ENCODE assay signal across 1 cellular context in the genomic region with DNA sequence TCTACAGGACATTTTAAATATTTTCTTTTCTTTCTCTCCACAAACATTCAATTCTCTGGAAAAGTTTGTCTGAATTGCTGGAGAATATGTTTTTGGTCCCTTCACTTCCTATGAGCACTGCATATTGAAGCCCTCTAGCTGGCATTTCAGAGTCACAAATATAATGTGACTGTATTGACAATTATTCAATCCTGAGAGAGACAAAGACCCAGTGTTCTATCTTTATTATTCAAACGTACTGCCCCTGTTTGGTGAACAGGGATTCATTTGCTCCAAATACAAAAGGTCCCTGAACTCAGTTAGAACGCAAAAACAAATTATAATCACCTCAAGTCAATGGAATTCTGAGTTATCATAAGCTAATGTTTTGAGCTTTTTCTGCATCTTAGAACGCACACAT.
TF ChIP-seq lines count a peak whose summit lies in the region.

No MANE protein-coding gene starts in this region.

TF ChIP-seq in GM23338, 12 proteins besides CTCF, POLR2A, EP300 and RAD21 (continued from another document):
- TF ChIP-seq, protein P1, sequence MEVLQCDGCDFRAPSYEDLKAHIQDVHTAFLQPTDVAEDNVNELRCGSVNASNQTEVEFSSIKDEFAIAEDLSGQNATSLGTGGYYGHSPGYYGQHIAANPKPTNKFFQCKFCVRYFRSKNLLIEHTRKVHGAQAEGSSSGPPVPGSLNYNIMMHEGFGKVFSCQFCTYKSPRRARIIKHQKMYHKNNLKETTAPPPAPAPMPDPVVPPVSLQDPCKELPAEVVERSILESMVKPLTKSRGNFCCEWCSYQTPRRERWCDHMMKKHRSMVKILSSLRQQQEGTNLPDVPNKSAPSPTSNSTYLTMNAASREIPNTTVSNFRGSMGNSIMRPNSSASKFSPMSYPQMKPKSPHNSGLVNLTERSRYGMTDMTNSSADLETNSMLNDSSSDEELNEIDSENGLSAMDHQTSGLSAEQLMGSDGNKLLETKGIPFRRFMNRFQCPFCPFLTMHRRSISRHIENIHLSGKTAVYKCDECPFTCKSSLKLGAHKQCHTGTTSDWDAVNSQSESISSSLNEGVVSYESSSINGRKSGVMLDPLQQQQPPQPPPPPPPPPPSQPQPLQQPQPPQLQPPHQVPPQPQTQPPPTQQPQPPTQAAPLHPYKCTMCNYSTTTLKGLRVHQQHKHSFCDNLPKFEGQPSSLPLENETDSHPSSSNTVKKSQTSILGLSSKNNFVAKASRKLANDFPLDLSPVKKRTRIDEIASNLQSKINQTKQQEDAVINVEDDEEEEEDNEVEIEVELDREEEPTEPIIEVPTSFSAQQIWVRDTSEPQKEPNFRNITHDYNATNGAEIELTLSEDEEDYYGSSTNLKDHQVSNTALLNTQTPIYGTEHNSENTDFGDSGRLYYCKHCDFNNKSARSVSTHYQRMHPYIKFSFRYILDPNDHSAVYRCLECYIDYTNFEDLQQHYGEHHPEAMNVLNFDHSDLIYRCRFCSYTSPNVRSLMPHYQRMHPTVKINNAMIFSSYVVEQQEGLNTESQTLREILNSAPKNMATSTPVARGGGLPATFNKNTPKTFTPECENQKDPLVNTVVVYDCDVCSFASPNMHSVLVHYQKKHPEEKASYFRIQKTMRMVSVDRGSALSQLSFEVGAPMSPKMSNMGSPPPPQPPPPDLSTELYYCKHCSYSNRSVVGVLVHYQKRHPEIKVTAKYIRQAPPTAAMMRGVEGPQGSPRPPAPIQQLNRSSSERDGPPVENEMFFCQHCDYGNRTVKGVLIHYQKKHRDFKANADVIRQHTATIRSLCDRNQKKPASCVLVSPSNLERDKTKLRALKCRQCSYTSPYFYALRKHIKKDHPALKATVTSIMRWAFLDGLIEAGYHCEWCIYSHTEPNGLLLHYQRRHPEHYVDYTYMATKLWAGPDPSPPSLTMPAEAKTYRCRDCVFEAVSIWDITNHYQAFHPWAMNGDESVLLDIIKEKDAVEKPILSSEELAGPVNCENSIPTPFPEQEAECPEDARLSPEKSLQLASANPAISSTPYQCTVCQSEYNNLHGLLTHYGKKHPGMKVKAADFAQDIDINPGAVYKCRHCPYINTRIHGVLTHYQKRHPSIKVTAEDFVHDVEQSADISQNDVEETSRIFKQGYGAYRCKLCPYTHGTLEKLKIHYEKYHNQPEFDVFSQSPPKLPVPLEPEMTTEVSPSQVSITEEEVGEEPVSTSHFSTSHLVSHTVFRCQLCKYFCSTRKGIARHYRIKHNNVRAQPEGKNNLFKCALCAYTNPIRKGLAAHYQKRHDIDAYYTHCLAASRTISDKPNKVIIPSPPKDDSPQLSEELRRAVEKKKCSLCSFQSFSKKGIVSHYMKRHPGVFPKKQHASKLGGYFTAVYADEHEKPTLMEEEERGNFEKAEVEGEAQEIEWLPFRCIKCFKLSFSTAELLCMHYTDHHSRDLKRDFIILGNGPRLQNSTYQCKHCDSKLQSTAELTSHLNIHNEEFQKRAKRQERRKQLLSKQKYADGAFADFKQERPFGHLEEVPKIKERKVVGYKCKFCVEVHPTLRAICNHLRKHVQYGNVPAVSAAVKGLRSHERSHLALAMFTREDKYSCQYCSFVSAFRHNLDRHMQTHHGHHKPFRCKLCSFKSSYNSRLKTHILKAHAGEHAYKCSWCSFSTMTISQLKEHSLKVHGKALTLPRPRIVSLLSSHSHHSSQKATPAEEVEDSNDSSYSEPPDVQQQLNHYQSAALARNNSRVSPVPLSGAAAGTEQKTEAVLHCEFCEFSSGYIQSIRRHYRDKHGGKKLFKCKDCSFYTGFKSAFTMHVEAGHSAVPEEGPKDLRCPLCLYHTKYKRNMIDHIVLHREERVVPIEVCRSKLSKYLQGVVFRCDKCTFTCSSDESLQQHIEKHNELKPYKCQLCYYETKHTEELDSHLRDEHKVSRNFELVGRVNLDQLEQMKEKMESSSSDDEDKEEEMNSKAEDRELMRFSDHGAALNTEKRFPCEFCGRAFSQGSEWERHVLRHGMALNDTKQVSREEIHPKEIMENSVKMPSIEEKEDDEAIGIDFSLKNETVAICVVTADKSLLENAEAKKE (CRISPR knock-in tag; IDR thresholded peaks at IDR 0.05), result no peak
- no peak for TF ChIP-seq EZH2 (IDR thresholded peaks at IDR 0.05; ENCODE audit: low read depth, unreplicated experiment)
- no peak for TF ChIP-seq ZNF331 (CRISPR knock-in tag; IDR thresholded peaks at IDR 0.05; ENCODE audit: low read depth)
- TF ChIP-seq, protein P2, sequence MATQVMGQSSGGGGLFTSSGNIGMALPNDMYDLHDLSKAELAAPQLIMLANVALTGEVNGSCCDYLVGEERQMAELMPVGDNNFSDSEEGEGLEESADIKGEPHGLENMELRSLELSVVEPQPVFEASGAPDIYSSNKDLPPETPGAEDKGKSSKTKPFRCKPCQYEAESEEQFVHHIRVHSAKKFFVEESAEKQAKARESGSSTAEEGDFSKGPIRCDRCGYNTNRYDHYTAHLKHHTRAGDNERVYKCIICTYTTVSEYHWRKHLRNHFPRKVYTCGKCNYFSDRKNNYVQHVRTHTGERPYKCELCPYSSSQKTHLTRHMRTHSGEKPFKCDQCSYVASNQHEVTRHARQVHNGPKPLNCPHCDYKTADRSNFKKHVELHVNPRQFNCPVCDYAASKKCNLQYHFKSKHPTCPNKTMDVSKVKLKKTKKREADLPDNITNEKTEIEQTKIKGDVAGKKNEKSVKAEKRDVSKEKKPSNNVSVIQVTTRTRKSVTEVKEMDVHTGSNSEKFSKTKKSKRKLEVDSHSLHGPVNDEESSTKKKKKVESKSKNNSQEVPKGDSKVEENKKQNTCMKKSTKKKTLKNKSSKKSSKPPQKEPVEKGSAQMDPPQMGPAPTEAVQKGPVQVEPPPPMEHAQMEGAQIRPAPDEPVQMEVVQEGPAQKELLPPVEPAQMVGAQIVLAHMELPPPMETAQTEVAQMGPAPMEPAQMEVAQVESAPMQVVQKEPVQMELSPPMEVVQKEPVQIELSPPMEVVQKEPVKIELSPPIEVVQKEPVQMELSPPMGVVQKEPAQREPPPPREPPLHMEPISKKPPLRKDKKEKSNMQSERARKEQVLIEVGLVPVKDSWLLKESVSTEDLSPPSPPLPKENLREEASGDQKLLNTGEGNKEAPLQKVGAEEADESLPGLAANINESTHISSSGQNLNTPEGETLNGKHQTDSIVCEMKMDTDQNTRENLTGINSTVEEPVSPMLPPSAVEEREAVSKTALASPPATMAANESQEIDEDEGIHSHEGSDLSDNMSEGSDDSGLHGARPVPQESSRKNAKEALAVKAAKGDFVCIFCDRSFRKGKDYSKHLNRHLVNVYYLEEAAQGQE (IDR thresholded peaks at IDR 0.05; ENCODE audit: unreplicated experiment), result no peak
- no peak for TF ChIP-seq EZH2phosphoT487 (IDR thresholded peaks at IDR 0.05; ENCODE audit: unreplicated experiment)
- no peak for TF ChIP-seq ZNF114 (CRISPR knock-in tag; IDR thresholded peaks at IDR 0.05)
- no peak for TF ChIP-seq NANOG (IDR thresholded peaks at IDR 0.05; ENCODE audit: borderline replicate concordance)
- no peak for TF ChIP-seq STAT1 (IDR thresholded peaks at IDR 0.05; ENCODE audit: unreplicated experiment)
- no peak for TF ChIP-seq POLR2AphosphoS5 (IDR thresholded peaks at IDR 0.05; ENCODE audit: low read depth)
